Comparison of ENCODE assay signal across 8 cellular contexts in the genomic region with DNA sequence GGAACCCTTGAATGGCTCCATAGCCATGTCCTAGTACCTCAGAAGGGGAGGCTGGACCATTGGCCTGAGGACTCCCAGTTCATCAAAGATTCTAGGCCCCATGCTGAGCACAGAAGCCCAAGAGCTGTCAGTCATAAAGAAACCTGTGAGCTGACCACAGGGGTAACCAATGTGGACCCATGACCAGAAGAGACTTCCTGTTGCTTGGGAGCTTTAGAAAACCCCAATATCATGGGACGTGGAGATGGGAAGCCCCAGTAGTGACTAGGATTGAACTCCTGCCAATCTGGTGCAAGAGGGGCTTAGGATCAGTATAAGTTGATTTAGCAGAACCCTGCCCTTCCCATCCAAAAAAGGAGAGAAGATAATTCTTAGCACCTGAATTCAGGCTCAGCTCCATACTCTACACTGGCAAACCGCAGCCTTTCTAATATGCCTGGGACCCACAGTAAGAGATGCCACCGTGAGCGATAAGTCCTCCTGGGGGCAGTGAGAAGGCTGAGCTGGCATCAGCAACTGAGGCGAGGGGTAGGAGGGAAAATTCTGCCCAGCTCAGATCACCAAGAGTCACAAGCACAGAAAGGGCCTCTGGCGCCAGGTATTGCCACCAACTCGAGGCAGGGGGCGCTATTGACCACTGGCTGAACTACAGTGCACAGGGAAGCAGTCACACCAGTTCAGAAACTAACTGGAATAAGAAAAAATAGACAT.
DNase-seq lines count a peak whose midpoint lies in the region; ATAC-seq and TF ChIP-seq lines count a peak whose summit lies in the region.

No MANE protein-coding gene starts in this region.

- no peaks in the 10 kb centered on the region for H3K79me2 ChIP-seq in fibroblast of lung (ENCODE audit: control insufficient read depth, insufficient read depth, low read length)

- peak; percentile 34 for TF ChIP-seq CTCF in RWPE2 (IDR thresholded peaks at IDR 0.05; ENCODE audit: poor library complexity, severe bottlenecking)
- TF ChIP-seq CTCF in fibroblast of lung (conservative IDR thresholded peaks at IDR 0.05 in 1 of 2, IDR thresholded peaks at IDR 0.05 in 1 of 2; ENCODE audit: low read depth in 1 of 2, low read length in 2 of 2): peak; percentile 11 to 54

- H3K4me3 ChIP-seq in RWPE2 (ENCODE audit: severe bottlenecking): no peak overlapping the region
- no peak overlapping the region for H3K4me3 ChIP-seq in fibroblast of lung (replicated peaks in 1 of 4; ENCODE audit: control extremely low read depth in 1 of 4, insufficient read depth in 1 of 4, low read depth in 3 of 4, low read length in 4 of 4)

- H2AFZ ChIP-seq in fibroblast of lung (ENCODE audit: low read length): no peak overlapping the region

- no peak overlapping the region for H3K4me2 ChIP-seq in fibroblast of lung (ENCODE audit: extremely low read depth, insufficient read depth, low read length)

- H3K4me1 ChIP-seq in RWPE2 (ENCODE audit: insufficient read depth, poor library complexity, severe bottlenecking) (no peaks in the 10 kb centered on the region), fibroblast of lung (ENCODE audit: control insufficient read depth, extremely low read depth, insufficient read depth, low read length) (no peaks in the 10 kb centered on the region)

- no peaks in the 10 kb centered on the region for H3K9me3 ChIP-seq in RWPE2 (ENCODE audit: severe bottlenecking)
- no peaks in the 10 kb centered on the region for H3K9me3 ChIP-seq in fibroblast of lung (ENCODE audit: control insufficient read depth, insufficient read depth, low read depth, low read length)

- peak; percentile 46 for DNase-seq in activated CD4-positive, CD25-positive, alpha-beta regulatory T cell treated with anti-CD3 and anti-CD28 coated beads, Interleukin-2, amount 50 U/mL, for 72 hours
- DNase-seq in RWPE2 (ENCODE audit: low spot score): no peak
- DNase-seq in fibroblast of lung (ENCODE audit: low read depth in 2 of 2): peak in 1 of 2 donors; percentile 15
- peak; percentile 67 for DNase-seq in stimulated activated CD4-positive, alpha-beta T cell treated with anti-CD3 and anti-CD28 coated beads, Interleukin-15, amount 100 ng/mL, for 24 hours
- DNase-seq in NCI-H128 (lab: John Stamatoyannopoulos, UW; ENCODE audit: unreplicated experiment): no peak

- no peak overlapping the region for H3K27ac ChIP-seq in RWPE2 (ENCODE audit: poor library complexity, severe bottlenecking)
- no peak overlapping the region for H3K27ac ChIP-seq in fibroblast of lung (ENCODE audit: insufficient read depth, low read length)

- H3K9ac ChIP-seq in fibroblast of lung (ENCODE audit: insufficient read depth, low read length): no peak overlapping the region

- H3K27me3 ChIP-seq in RWPE2 (ENCODE audit: insufficient read depth, poor library complexity, severe bottlenecking): no peaks in the 10 kb centered on the region
- no peaks in the 10 kb centered on the region for H3K27me3 ChIP-seq in fibroblast of lung (ENCODE audit: control insufficient read depth, insufficient read depth, low read length)

- no peaks in the 10 kb centered on the region for H4K20me1 ChIP-seq in fibroblast of lung (ENCODE audit: control insufficient read depth, extremely low read depth, insufficient read depth, low read length)

- H3K36me3 ChIP-seq in RWPE2 (ENCODE audit: low read depth): no peaks in the 10 kb centered on the region
- H3K36me3 ChIP-seq in fibroblast of lung (ENCODE audit: control insufficient read depth, insufficient read depth, low read length): no peaks in the 10 kb centered on the region

- no peak for ATAC-seq in activated CD4-positive, CD25-positive, alpha-beta regulatory T cell treated with anti-CD3 and anti-CD28 coated beads, Interleukin-2, amount 50 U/mL, for 24 hours
- ATAC-seq in GM21381 (IDR thresholded peaks at IDR 0.05; ENCODE audit: unreplicated experiment) (peak; percentile 82), HG03469 (IDR thresholded peaks at IDR 0.05; ENCODE audit: unreplicated experiment) (peak; percentile 74), RWPE2 (ENCODE audit: low read depth) (0 out of 3 replicates have a peak, but pooled peaks have one; percentile 25)

Comparison
In these comparisons a context has a peak if more than half of its experiments do, and no peak if none do; other contexts are left out.
1. DNase-seq: peak in activated CD4-positive, CD25-positive, alpha-beta regulatory T cell treated with anti-CD3 and anti-CD28 coated beads, Interleukin-2, amount 50 U/mL, for 72 hours (single experiment) and stimulated activated CD4-positive, alpha-beta T cell treated with anti-CD3 and anti-CD28 coated beads, Interleukin-15, amount 100 ng/mL, for 24 hours (single experiment); none in RWPE2 (single experiment) and NCI-H128 (single experiment).
2. ATAC-seq: peak in GM21381 (single experiment), HG03469 (single experiment) and RWPE2 (single experiment); none in activated CD4-positive, CD25-positive, alpha-beta regulatory T cell treated with anti-CD3 and anti-CD28 coated beads, Interleukin-2, amount 50 U/mL, for 24 hours (0 of 2).